ENCODE assay signal across 11 cellular contexts in genomic region chr7:7816084-7816483, GRCh38.
A peak's percentile ranks its signal among the peaks of the same experiment; 100 is the strongest.
DNase-seq lines count a peak whose midpoint lies in the region; ATAC-seq lines count a peak whose summit lies in the region.
"Had no signal": no experiment of that assay in that cellular context is flagged by ENCODE, and none has a peak within 500 bp of the region (broad histone marks: within the 10 kb centered on the region; RNA-seq: fewer than 3 reads in every experiment).

No MANE protein-coding gene starts in this region.

- DNase-seq in medulla oblongata (ENCODE audit: extremely low spot score) (peak; percentile 37), DMS153 (lab: John Stamatoyannopoulos, UW) (no peak), NCI-H748 (lab: John Stamatoyannopoulos, UW; ENCODE audit: unreplicated experiment) (no peak), DMS 273 treated with DMSO at 0.1 percent for 48 hours (lab: John Stamatoyannopoulos, UW) (no peak)
- no peak for DNase-seq in stimulated activated CD4-positive, alpha-beta T cell treated with anti-CD3 and anti-CD28 coated beads, Interleukin-1b, Interleukin-23, amount 100 ng/mL, for 48 hours
- DNase-seq: GM23248, NCI-H2029 treated with DMSO at 0.1 percent for 48 hours had no signal

- peak; percentile 29 for ATAC-seq in GM18861 (IDR thresholded peaks at IDR 0.05; ENCODE audit: unreplicated experiment)
- peak; percentile 46 for ATAC-seq in GM21526 (IDR thresholded peaks at IDR 0.05; ENCODE audit: low FRiP score, unreplicated experiment)
- peak; percentile 45 for ATAC-seq in HG03521 (IDR thresholded peaks at IDR 0.05; ENCODE audit: unreplicated experiment)
- ATAC-seq: activated CD4-positive, CD25-positive, alpha-beta regulatory T cell treated with anti-CD3 and anti-CD28 coated beads, Interleukin-2, amount 50 U/mL, for 24 hours had no signal
